9 cellular contexts compared by ENCODE assay signal in genomic region chr1:53294557-53294956, GRCh38. TPM values are rescaled to one million over a fixed set of nuclear protein-coding genes. Genes with fewer than 3 reads are reported as not detected.
A peak's percentile ranks its signal among the peaks of the same experiment; 100 is the strongest.
DNase-seq lines count a peak whose midpoint lies in the region; ATAC-seq, FAIRE-seq and TF ChIP-seq lines count a peak whose summit lies in the region.
"Had no signal": no experiment of that assay in that cellular context is flagged by ENCODE, and none has a peak within 500 bp of the region (broad histone marks: within the 10 kb centered on the region; RNA-seq: fewer than 3 reads in every experiment).

No MANE protein-coding gene starts in this region.

- H3K27ac ChIP-seq in DND-41 (ENCODE audit: low read length) (no peak overlapping the region), brain microvascular endothelial cell (no peak overlapping the region), testis (peak overlapping the region in 1 of 2 donors; percentile 5), pancreas (no peak overlapping the region), lower lobe of right lung (no peak overlapping the region)

- no peak overlapping the region for H3K4me2 ChIP-seq in DND-41 (ENCODE audit: insufficient read depth, low read length)

- intact Hi-C loops in testis (cut with DNase I; ENCODE audit: low total_unique reads) = no loop called here
- intact Hi-C loops in pancreas (cut with DNase I) = no loop called here
- intact Hi-C loops in lower lobe of right lung (cut with DNase I) = no loop called here

- H3K4me3 ChIP-seq in DND-41 (ENCODE audit: low read depth in 1 of 2, low read length in 2 of 2) (no peak overlapping the region), brain microvascular endothelial cell (ENCODE audit: low read depth, low read length) (no peak overlapping the region), testis (no peak overlapping the region), pancreas (no peak overlapping the region), lower lobe of right lung (no peak overlapping the region)

- H3K27me3 ChIP-seq in DND-41 (ENCODE audit: insufficient read depth, low read length, poor library complexity) (no peaks in the 10 kb centered on the region), brain microvascular endothelial cell (replicated peaks) (no peaks in the 10 kb centered on the region), testis (no peaks in the 10 kb centered on the region), pancreas (no peaks in the 10 kb centered on the region), lower lobe of right lung (ENCODE audit: low read depth) (no peaks in the 10 kb centered on the region)

- ATAC-seq in DND-41 (ENCODE audit: insufficient read depth, low read depth) = peak; percentile 29; the same call in 1 of the 3 replicates
- ATAC-seq in GM19463 (IDR thresholded peaks at IDR 0.05; ENCODE audit: unreplicated experiment) = no peak
- ATAC-seq in pancreas = no peak
- no peak for ATAC-seq in lower lobe of right lung

- no peak overlapping the region for H3K9ac ChIP-seq in DND-41 (ENCODE audit: low read depth, low read length)

- H3K4me1 ChIP-seq in DND-41 (ENCODE audit: insufficient read depth, low read length) (no peaks in the 10 kb centered on the region), testis (peaks cover 53% of the 10 kb centered on the region), pancreas (no peaks in the 10 kb centered on the region), lower lobe of right lung (peaks cover 12% of the 10 kb centered on the region)

- H3K79me2 ChIP-seq in DND-41 (ENCODE audit: insufficient read depth, low read length) = peaks cover 87% of the 10 kb centered on the region

- H3K36me3 ChIP-seq in DND-41 (ENCODE audit: insufficient read depth, low read length) = peaks cover 85% of the 10 kb centered on the region
- no peaks in the 10 kb centered on the region for H3K36me3 ChIP-seq in brain microvascular endothelial cell (replicated peaks)
- H3K36me3 ChIP-seq in testis (ENCODE audit: low read depth, missing control alignments) = no peaks in the 10 kb centered on the region
- no peaks in the 10 kb centered on the region for H3K36me3 ChIP-seq in pancreas
- H3K36me3 ChIP-seq in lower lobe of right lung = no peaks in the 10 kb centered on the region

- no peaks in the 10 kb centered on the region for H3K9me3 ChIP-seq in DND-41 (ENCODE audit: insufficient read depth, low read length, severe bottlenecking)
- no peaks in the 10 kb centered on the region for H3K9me3 ChIP-seq in testis
- H3K9me3 ChIP-seq in pancreas = no peaks in the 10 kb centered on the region
- no peaks in the 10 kb centered on the region for H3K9me3 ChIP-seq in lower lobe of right lung

- WGBS in testis, 2 donors = 56 to 65% methylated on average over 7 to 8 of the region's 8 CpGs
- WGBS in pancreas, 2 donors = 85 to 86% methylated on average over 8 of the region's 8 CpGs

- no peak for FAIRE-seq in pancreas (lab: Jason Lieb, UNC)
- FAIRE-seq: GM18507 had no signal

- peaks cover 100% of the 10 kb centered on the region for H4K20me1 ChIP-seq in DND-41 (ENCODE audit: insufficient read depth, low read length)

- TF ChIP-seq CTCF in DND-41 (IDR thresholded peaks at IDR 0.05; ENCODE audit: borderline replicate concordance, extremely low read depth, low read length, poor library complexity, severe bottlenecking) (no peak), brain microvascular endothelial cell (IDR thresholded peaks at IDR 0.05; ENCODE audit: low read depth, low read length, missing control alignments) (no peak), testis (IDR thresholded peaks at IDR 0.05) (no peak), pancreas (IDR thresholded peaks at IDR 0.05) (no peak), lower lobe of right lung (IDR thresholded peaks at IDR 0.05) (no peak)

- TF ChIP-seq POLR2A in testis (IDR thresholded peaks at IDR 0.05) = no peak

- DNase-seq in DND-41 = no peak
- peak; percentile 6 for DNase-seq in T follicular helper cell (ENCODE audit: low read depth)
- peak; percentile 46 for DNase-seq in brain microvascular endothelial cell
- peak; percentile 23 to 42 for DNase-seq in stimulated activated CD4-positive, alpha-beta T cell treated with anti-CD3 and anti-CD28 coated beads, Interleukin-12 subunit alpha, Interleukin-12 subunit beta, amount 100 ng/mL, for 24 hours (ENCODE audit: low read depth in 2 of 2)
- no peak for DNase-seq in testis
- DNase-seq in pancreas = no peak
- no peak for DNase-seq in lower lobe of right lung

- in situ Hi-C loops in brain microvascular endothelial cell (cut with HindIII; ENCODE audit: low pct_ligation_motif_present, low sequenced_read_pairs) = no loop called here

- H2AFZ ChIP-seq in DND-41 (ENCODE audit: low read depth, low read length) = no peak overlapping the region

RNA-seq across cellular contexts. Expression of gene LRP8, which starts 33.3 kb away (rescaled TPM):
- 100 to 1,000 TPM; 223 to 253 TPM for total RNA-seq in testis
- polyA plus RNA-seq in testis (ENCODE audit: insufficient read depth, low read depth, low replicate concordance) = 64.3 TPM
- total RNA-seq in pancreas = 1 to 10 TPM in 2 of 6 donors, under 1 TPM in 4; 0.08 to 2.3 (median 0.84) TPM
- polyA plus RNA-seq in pancreas = under 1 TPM; 0.34 to 0.40 TPM
- total RNA-seq in lower lobe of right lung = 9.2 TPM

RNA-seq across cellular contexts. Expression of gene MAGOH, which starts 56.2 kb away (rescaled TPM):
- total RNA-seq in testis = 10 to 100 TPM; 32.0 to 39.1 TPM
- 50.0 TPM for polyA plus RNA-seq in testis (ENCODE audit: insufficient read depth, low read depth, low replicate concordance)
- 10 to 100 TPM in 5 of 6 donors, 1 to 10 TPM in 1; 7.8 to 16.7 (median 13.3) TPM for total RNA-seq in pancreas
- 10 to 100 TPM; 42.0 to 56.3 TPM for polyA plus RNA-seq in pancreas
- total RNA-seq in lower lobe of right lung = 34.4 TPM

Comparison
In these comparisons a context has a peak if more than half of its experiments do, and no peak if none do; other contexts are left out.
1. DNase-seq: peak in T follicular helper cell (single experiment), brain microvascular endothelial cell (single experiment) and stimulated activated CD4-positive, alpha-beta T cell treated with anti-CD3 and anti-CD28 coated beads, Interleukin-12 subunit alpha, Interleukin-12 subunit beta, amount 100 ng/mL, for 24 hours (2 of 2); none in DND-41 (single experiment), testis (single experiment), pancreas (0 of 6) and lower lobe of right lung (single experiment).
2. RNA of gene LRP8, which starts 33.3 kb away (total RNA-seq): 223 to 253 TPM in testis; 9.2 TPM in lower lobe of right lung (single experiment) and 0.08 to 2.3 TPM in pancreas; every median in the first group is over 10 times any median in the second.